In genomic region chr20:62641749-62642665, GRCh38 we compare ENCODE assay signal across 1 cellular context.
TF ChIP-seq lines count a peak whose summit lies in the region.

A gene with protein sequence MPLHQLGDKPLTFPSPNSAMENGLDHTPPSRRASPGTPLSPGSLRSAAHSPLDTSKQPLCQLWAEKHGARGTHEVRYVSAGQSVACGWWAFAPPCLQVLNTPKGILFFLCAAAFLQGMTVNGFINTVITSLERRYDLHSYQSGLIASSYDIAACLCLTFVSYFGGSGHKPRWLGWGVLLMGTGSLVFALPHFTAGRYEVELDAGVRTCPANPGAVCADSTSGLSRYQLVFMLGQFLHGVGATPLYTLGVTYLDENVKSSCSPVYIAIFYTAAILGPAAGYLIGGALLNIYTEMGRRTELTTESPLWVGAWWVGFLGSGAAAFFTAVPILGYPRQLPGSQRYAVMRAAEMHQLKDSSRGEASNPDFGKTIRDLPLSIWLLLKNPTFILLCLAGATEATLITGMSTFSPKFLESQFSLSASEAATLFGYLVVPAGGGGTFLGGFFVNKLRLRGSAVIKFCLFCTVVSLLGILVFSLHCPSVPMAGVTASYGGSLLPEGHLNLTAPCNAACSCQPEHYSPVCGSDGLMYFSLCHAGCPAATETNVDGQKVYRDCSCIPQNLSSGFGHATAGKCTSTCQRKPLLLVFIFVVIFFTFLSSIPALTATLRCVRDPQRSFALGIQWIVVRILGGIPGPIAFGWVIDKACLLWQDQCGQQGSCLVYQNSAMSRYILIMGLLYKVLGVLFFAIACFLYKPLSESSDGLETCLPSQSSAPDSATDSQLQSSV (plus strand): TSS chr20:62642503. CDS start chr20:62656455, 13,952 bp downstream.

TF ChIP-seq in A549, 52 proteins besides CTCF, POLR2A, EP300 and RAD21 (continued from another document):
- TF ChIP-seq BHLHE40 (IDR thresholded peaks at IDR 0.05; ENCODE audit: low read depth, low read length) (no peak), CEBPB (IDR thresholded peaks at IDR 0.05) (no peak), EHMT2 (IDR thresholded peaks at IDR 0.05; ENCODE audit: low read depth) (no peak), RFX5 (IDR thresholded peaks at IDR 0.05) (no peak), HOXB13 (CRISPR knock-in tag; IDR thresholded peaks at IDR 0.05; ENCODE audit: low read depth) (no peak)
